In the genomic region with DNA sequence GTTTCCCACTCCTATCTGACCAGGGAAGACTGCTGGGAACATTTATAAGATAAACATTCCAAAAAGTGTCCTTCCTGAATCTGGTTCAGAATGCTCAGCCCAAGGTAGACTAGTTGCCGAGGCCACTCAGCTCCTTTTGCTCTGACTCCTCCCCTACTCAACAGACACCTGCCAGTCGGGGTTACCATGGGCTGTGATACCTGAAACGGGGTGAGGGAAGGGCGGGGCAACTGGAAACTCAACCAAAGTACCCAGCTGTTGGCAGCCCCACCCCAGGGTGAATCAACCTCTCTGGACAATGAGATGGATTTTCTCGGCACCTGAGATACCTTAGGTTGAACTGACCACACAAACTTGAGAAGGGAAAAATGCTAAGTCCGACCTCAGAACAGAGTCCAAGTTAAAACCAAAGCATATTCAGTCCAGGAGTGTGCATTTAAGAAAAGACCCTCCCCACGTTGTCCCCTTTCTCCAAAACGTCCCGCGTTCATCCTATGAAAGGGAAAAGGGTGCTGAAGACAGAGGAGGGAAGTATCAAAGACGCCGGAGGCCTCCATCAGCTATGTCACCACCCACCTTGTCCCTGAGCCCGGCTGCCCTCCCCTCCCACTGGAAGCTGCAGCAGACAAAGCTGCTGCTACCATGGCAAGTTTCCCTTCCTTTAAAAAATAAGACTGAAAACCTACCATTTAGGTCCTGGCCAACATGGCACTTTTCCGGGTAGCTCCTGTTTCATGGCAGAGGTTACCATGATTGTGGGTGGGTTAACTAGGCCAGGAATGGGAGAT, we compare ENCODE assay signal across 15 cellular contexts.
"Had no signal": no experiment of that assay in that cellular context is flagged by ENCODE, and none has a peak within 500 bp of the region (broad histone marks: within the 10 kb centered on the region; RNA-seq: fewer than 3 reads in every experiment).

No MANE protein-coding gene starts in this region.

- H3K4me3 Mint-ChIP-seq: activated naive CD8-positive, alpha-beta T cell treated with anti-CD3 and anti-CD28 coated beads, Interleukin-2, amount 10 ng/mL, durations not matched to agents 7 days and 5 days; mesothelial cell of epicardium; T-helper 2 cell treated with Interferon-gamma antibody and Interleukin-4, amounts not matched to agents 5 μg/mL and 100 μg/mL, for 36 hours had no signal

- H3K27me3 Mint-ChIP-seq: activated naive CD8-positive, alpha-beta T cell treated with anti-CD3 and anti-CD28 coated beads, Interleukin-2, amount 10 ng/mL, durations not matched to agents 7 days and 5 days had no signal

- H3K27ac ChIP-seq: brain microvascular endothelial cell, pancreas, thyroid gland had no signal

- ATAC-seq: activated CD4-positive, CD25-positive, alpha-beta regulatory T cell treated with anti-CD3 and anti-CD28 coated beads, Interleukin-2, amount 50 U/mL, for 24 hours; pancreas; sciatic nerve had no signal

- H3K36me3 ChIP-seq: brain microvascular endothelial cell, pancreas, thyroid gland had no signal

- DNase-seq: activated naive CD4-positive, alpha-beta T cell; activated naive CD8-positive, alpha-beta T cell treated with anti-CD3 and anti-CD28 coated beads, Interleukin-2, amount 10 ng/mL, durations not matched to agents 7 days and 5 days; activated T-cell treated with anti-CD3 and anti-CD28 coated beads for 4 hours; anterior cingulate cortex; brain microvascular endothelial cell; dorsolateral prefrontal cortex; foreskin melanocyte; pancreas; stimulated activated CD4-positive, alpha-beta T cell treated with anti-CD3 and anti-CD28 coated beads, Interleukin-1b, Interleukin-23, amount 100 ng/mL, for 48 hours; SW 1271; thyroid gland had no signal

- H3K27ac Mint-ChIP-seq: activated naive CD8-positive, alpha-beta T cell treated with anti-CD3 and anti-CD28 coated beads, Interleukin-2, amount 10 ng/mL, durations not matched to agents 7 days and 5 days; mesothelial cell of epicardium; T-helper 2 cell treated with Interferon-gamma antibody and Interleukin-4, amounts not matched to agents 5 μg/mL and 100 μg/mL, for 36 hours had no signal

- H3K9me3 Mint-ChIP-seq: activated naive CD8-positive, alpha-beta T cell treated with anti-CD3 and anti-CD28 coated beads, Interleukin-2, amount 10 ng/mL, durations not matched to agents 7 days and 5 days; mesothelial cell of epicardium; T-helper 2 cell treated with Interferon-gamma antibody and Interleukin-4, amounts not matched to agents 5 μg/mL and 100 μg/mL, for 36 hours had no signal

- H3K4me1 ChIP-seq: pancreas had no signal

- H3K9me3 ChIP-seq: pancreas, thyroid gland had no signal

- H3K4me3 ChIP-seq: dorsolateral prefrontal cortex, pancreas, thyroid gland had no signal

- H3K27me3 ChIP-seq: brain microvascular endothelial cell, dorsolateral prefrontal cortex, pancreas, thyroid gland had no signal
